In genomic region chr19:45439569-45440258, GRCh38 we compare ENCODE assay signal across 8 cellular contexts. TPM values are rescaled to one million over a fixed set of nuclear protein-coding genes. Genes with fewer than 3 reads are reported as not detected.
A peak's percentile ranks its signal among the peaks of the same experiment; 100 is the strongest.
DNase-seq lines count a peak whose midpoint lies in the region; ATAC-seq and TF ChIP-seq lines count a peak whose summit lies in the region.

No MANE protein-coding gene starts in this region.

- H3K27me3 Mint-ChIP-seq in endodermal cell (ENCODE audit: insufficient read depth) (peaks cover 8% of the 10 kb centered on the region), mesothelial cell of epicardium (ENCODE audit: low read depth) (no peaks in the 10 kb centered on the region)

- peak overlapping the region; percentile 66 for H3K9ac ChIP-seq in endodermal cell (ENCODE audit: extremely low read depth, low read length, poor library complexity, severe bottlenecking)

- H3K4me1 Mint-ChIP-seq in endodermal cell: peaks cover 11% of the 10 kb centered on the region
- peaks cover 24% of the 10 kb centered on the region for H3K4me1 Mint-ChIP-seq in mesothelial cell of epicardium

- H3K27ac ChIP-seq in C4-2B (peak overlapping the region; percentile 60), endodermal cell (ENCODE audit: low read depth, low read length) (no peak overlapping the region)

- DNase-seq in NOMO-1 treated with dmso at 0.1 percent for 144 hours (lab: John Stamatoyannopoulos, UW; ENCODE audit: unreplicated experiment) (peak; percentile 66), endodermal cell (peak; percentile 87), mesothelial cell of epicardium (ENCODE audit: low spot score in 2 of 2, unreplicated experiment in 2 of 2) (peak; percentile 78 to 94)
- DNase-seq in activated CD8-positive, alpha-beta memory T cell treated with anti-CD3 and anti-CD28 coated beads, Interleukin-2, amount 50 U/mL, for 1 hour (ENCODE audit: extremely low read depth): peak; percentile 72
- DNase-seq in stimulated activated CD8-positive, alpha-beta memory T cell treated with anti-CD3 and anti-CD28 coated beads, Interleukin-2, amount 100 ng/mL, for 48 hours (ENCODE audit: low read depth in 2 of 2): peak; percentile 68 to 78

- H3K4me1 ChIP-seq in endodermal cell (ENCODE audit: control insufficient read depth, insufficient read depth, low read length): peaks cover 2% of the 10 kb centered on the region

- peak; percentile 49 for ATAC-seq in HG03342 (IDR thresholded peaks at IDR 0.05; ENCODE audit: unreplicated experiment)

- H3K4me3 ChIP-seq in endodermal cell (ENCODE audit: low read length): peak overlapping the region; percentile 74

- H3K9me3 Mint-ChIP-seq in endodermal cell (no peaks in the 10 kb centered on the region), mesothelial cell of epicardium (no peaks in the 10 kb centered on the region)

- H3K4me3 Mint-ChIP-seq in endodermal cell: peak overlapping the region; percentile 56
- peak overlapping the region; percentile 65 for H3K4me3 Mint-ChIP-seq in mesothelial cell of epicardium

- no peaks in the 10 kb centered on the region for H3K27me3 ChIP-seq in endodermal cell (ENCODE audit: control insufficient read depth, insufficient read depth, low read length, poor library complexity, severe bottlenecking)

- no peaks in the 10 kb centered on the region for H3K36me3 Mint-ChIP-seq in endodermal cell (ENCODE audit: low read depth)
- no peaks in the 10 kb centered on the region for H3K36me3 Mint-ChIP-seq in mesothelial cell of epicardium

- no peaks in the 10 kb centered on the region for H3K9me3 ChIP-seq in endodermal cell (ENCODE audit: control insufficient read depth, low read length)

- no peaks in the 10 kb centered on the region for H3K36me3 ChIP-seq in endodermal cell (ENCODE audit: control insufficient read depth, insufficient read depth, low read length)

- peak; percentile 60 for TF ChIP-seq POLR2A in GM19099 (IDR thresholded peaks at IDR 0.05; ENCODE audit: extremely low read depth, insufficient read length, low read depth)

- peak; percentile 93 for TF ChIP-seq CTCF in C4-2B (conservative IDR thresholded peaks at IDR 0.05)
- TF ChIP-seq CTCF in endodermal cell (conservative IDR thresholded peaks at IDR 0.05): peak; percentile 100
- peak; percentile 100 for TF ChIP-seq CTCF in mesothelial cell of epicardium (IDR thresholded peaks at IDR 0.05; ENCODE audit: unreplicated experiment)

- WGBS in endodermal cell (ENCODE audit: insufficient coverage in 1 of 2, insufficient read length in 1 of 2), 2 experiments: 1% methylated on average over 27 to 78 of the region's 78 CpGs

- H3K27ac Mint-ChIP-seq in endodermal cell (no peak overlapping the region), mesothelial cell of epicardium (peak overlapping the region; percentile 81)

RNA-seq across cellular contexts. Expression of gene ERCC1, which starts 16.0 kb away (rescaled TPM):
- total RNA-seq in endodermal cell (10 to 100 TPM; 53.5 to 63.6 TPM), mesothelial cell of epicardium (92.8 to 100 TPM (median 96.4 TPM) in 3 replicates)
- 70.3 TPM for polyA plus RNA-seq in endodermal cell (2013, experiment 1 of 2)
- 66.1 TPM for polyA plus RNA-seq in endodermal cell (2013, experiment 2 of 2)

RNA-seq across cellular contexts. Expression of gene FOSB, which starts 28.1 kb away (rescaled TPM):
- total RNA-seq in endodermal cell (1 to 10 TPM; 1.6 to 3.0 TPM), mesothelial cell of epicardium (272 to 287 TPM (median 278 TPM) in 3 replicates)
- polyA plus RNA-seq in endodermal cell (2013, experiment 1 of 2): 1.6 TPM
- 1.4 TPM for polyA plus RNA-seq in endodermal cell (2013, experiment 2 of 2)

RNA-seq across cellular contexts. Expression of gene POLR1G, which starts 33.3 kb away (rescaled TPM):
- 10 to 100 TPM; 13.2 to 16.0 TPM for total RNA-seq in endodermal cell
- 6.8 TPM for polyA plus RNA-seq in endodermal cell (2013, experiment 1 of 2)
- 6.2 TPM for polyA plus RNA-seq in endodermal cell (2013, experiment 2 of 2)
- total RNA-seq in mesothelial cell of epicardium: 6.7 to 7.5 TPM (median 6.7 TPM) in 3 replicates

RNA-seq across cellular contexts. Expression of gene PPP1R13L, which starts 34.8 kb away (rescaled TPM):
- total RNA-seq in endodermal cell (10 to 100 TPM; 17.9 to 26.4 TPM), mesothelial cell of epicardium (58.0 to 64.0 TPM (median 58.7 TPM) in 3 replicates)
- polyA plus RNA-seq in endodermal cell (2013, experiment 1 of 2): 21.8 TPM
- polyA plus RNA-seq in endodermal cell (2013, experiment 2 of 2): 16.7 TPM

RNA-seq across cellular contexts. Expression of gene RTN2, which starts 57.1 kb away (rescaled TPM):
- 10 to 100 TPM; 15.7 to 18.5 TPM for total RNA-seq in endodermal cell
- 23.8 TPM for polyA plus RNA-seq in endodermal cell (2013, experiment 1 of 2)
- polyA plus RNA-seq in endodermal cell (2013, experiment 2 of 2): 25.9 TPM
- 15.2 to 18.1 TPM (median 16.7 TPM) in 3 replicates for total RNA-seq in mesothelial cell of epicardium

Comparison
In these comparisons a context has a peak if more than half of its experiments do, and no peak if none do; other contexts are left out.
1. RNA of gene FOSB, which starts 28.1 kb away (total RNA-seq): 272 to 287 TPM in mesothelial cell of epicardium; 1.6 to 3.0 TPM in endodermal cell; every median in the first group is over 10 times any median in the second.
2. Peak in every context shown above with its lines, with median percentiles within 50 percentile points of each other: CTCF ChIP-seq and DNase-seq.